11 cellular contexts compared by ENCODE assay signal in the genomic region with DNA sequence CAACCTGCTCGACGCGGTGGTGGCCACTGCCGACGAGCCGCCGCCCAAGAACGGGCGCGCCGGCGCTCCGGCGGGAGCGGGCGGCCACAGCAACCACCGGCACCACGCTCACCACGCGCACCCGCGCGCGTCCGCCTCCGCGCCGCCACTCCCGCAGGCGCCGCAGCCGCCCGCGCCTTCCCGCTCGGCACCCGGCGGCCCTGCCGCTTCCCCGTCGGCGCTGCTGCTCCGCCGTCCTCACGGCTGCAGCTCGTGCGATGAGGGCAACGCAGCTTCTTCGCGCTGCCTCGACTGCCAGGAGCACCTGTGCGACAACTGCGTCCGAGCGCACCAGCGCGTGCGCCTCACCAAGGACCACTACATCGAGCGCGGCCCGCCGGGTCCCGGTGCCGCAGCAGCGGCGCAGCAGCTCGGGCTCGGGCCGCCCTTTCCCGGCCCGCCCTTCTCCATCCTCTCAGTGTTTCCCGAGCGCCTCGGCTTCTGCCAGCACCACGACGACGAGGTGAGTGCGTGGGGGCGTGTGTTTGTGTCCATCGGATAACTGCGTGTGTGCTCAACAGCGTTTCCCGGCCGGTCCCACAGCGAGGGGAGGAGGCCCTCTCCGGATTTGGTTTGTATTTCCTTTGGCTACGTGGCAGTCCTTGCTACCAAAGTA. TPM values are rescaled to one million over a fixed set of nuclear protein-coding genes. Genes with fewer than 3 reads are reported as not detected.
DNase-seq lines count a peak whose midpoint lies in the region; ATAC-seq and TF ChIP-seq lines count a peak whose summit lies in the region.
"Had no signal": no experiment of that assay in that cellular context is flagged by ENCODE, and none has a peak within 500 bp of the region (broad histone marks: within the 10 kb centered on the region; RNA-seq: fewer than 3 reads in every experiment).

No MANE protein-coding gene starts in this region.

- peaks cover 25% of the 10 kb centered on the region for H3K23me2 ChIP-seq in H9 (ENCODE audit: insufficient read length, low read depth, low read length, poor library complexity, severe bottlenecking)

- H4K8ac ChIP-seq in H9 (replicated peaks; ENCODE audit: insufficient read length, low read depth, low read length): no peak overlapping the region

- in situ Hi-C loops in mammary epithelial cell (cut with MboI; ENCODE audit: low sequenced_read_pairs in 2 of 2): no loop called here

- dilution Hi-C loops in mammary epithelial cell (cut with HindIII; ENCODE audit: low sequenced_read_pairs): no loop called here

- H2BK5ac ChIP-seq in H9 (ENCODE audit: insufficient read length, low read length): no peak overlapping the region

- DNase-seq in CD1c-positive myeloid dendritic cell (ENCODE audit: extremely low spot score) (peak; percentile 28), H9 (no peak), mammary epithelial cell (no peak), natural killer cell (no peak), LoVo (ENCODE audit: low spot score) (no peak)
- DNase-seq in central memory CD4-positive, alpha-beta T cell: no peak
- DNase-seq: midbrain; stimulated activated naive CD4-positive, alpha-beta T cell treated with Interleukin-2 at 50 U/mL for 16 hours had no signal

- no peaks in the 10 kb centered on the region for H3K79me1 ChIP-seq in H9 (ENCODE audit: insufficient read depth, low read depth, low read length, poor library complexity, severe bottlenecking)

- H2AK5ac ChIP-seq in H9 (ENCODE audit: insufficient read length, low read length): no peak overlapping the region

- no peak overlapping the region for H3K4ac ChIP-seq in H9 (ENCODE audit: low read depth, low read length)

- no peak overlapping the region for H2BK12ac ChIP-seq in H9 (ENCODE audit: insufficient read length, low read depth, low read length)

- H3K36me3 Mint-ChIP-seq in H9 (ENCODE audit: insufficient read depth in 1 of 3, low read depth in 3 of 3) (peaks cover 54 to 59% (median 56%) of the 10 kb centered on the region in 3 experiments), natural killer cell (no peaks in the 10 kb centered on the region)

- H3K9me3 ChIP-seq in H9 (ENCODE audit: control insufficient read depth, low read depth, low read length) (no peaks in the 10 kb centered on the region), mammary epithelial cell (replicated peaks; ENCODE audit: insufficient read depth, low read length) (peaks cover 16% of the 10 kb centered on the region)

- H3T11ph ChIP-seq in H9 (ENCODE audit: low read length): no peak overlapping the region

- CTCF ChIA-PET in mammary epithelial cell (lab: Charles Lee; ENCODE audit: low non-redundant PET): no interaction called here

- no peak for ATAC-seq in natural killer cell
- no peak for ATAC-seq in GM18868 (IDR thresholded peaks at IDR 0.05; ENCODE audit: unreplicated experiment)
- ATAC-seq in HG03571 (IDR thresholded peaks at IDR 0.05; ENCODE audit: unreplicated experiment): no peak

- peak overlapping the region; percentile 33 for H3K14ac ChIP-seq in H9 (ENCODE audit: insufficient read depth, low read length)

- H3K36me3 ChIP-seq in mammary epithelial cell (ENCODE audit: insufficient read depth, low read length): no peaks in the 10 kb centered on the region

- H3K9ac ChIP-seq in H9 (ENCODE audit: extremely low read depth, insufficient read length, low read length) (peak overlapping the region; percentile 94), mammary epithelial cell (ENCODE audit: insufficient read depth, low read length) (no peak overlapping the region)

- peaks cover 6% of the 10 kb centered on the region; the same call in 1 of the 2 replicates for H3K4me1 ChIP-seq in H9 (ENCODE audit: insufficient read depth, low read length)
- H3K4me1 ChIP-seq in mammary epithelial cell (ENCODE audit: insufficient read depth, low read length): peaks cover 4% of the 10 kb centered on the region

- H2BK15ac ChIP-seq in H9 (ENCODE audit: low read depth, low read length): no peak overlapping the region

- H3K27ac Mint-ChIP-seq in H9 (peak overlapping the region; percentile 98 to 99 (median 98)), natural killer cell (no peak overlapping the region)

- no peak overlapping the region for H2BK20ac ChIP-seq in H9 (ENCODE audit: low read depth, low read length, poor library complexity, severe bottlenecking)

- intact Hi-C loops in mammary epithelial cell (cut with micrococcal nuclease): no loop called here
- intact Hi-C loops in natural killer cell (cut with micrococcal nuclease): no loop called here

- no peak overlapping the region for H2BK120ac ChIP-seq in H9 (ENCODE audit: low read depth, low read length, poor library complexity, severe bottlenecking)

- H3K27me3 Mint-ChIP-seq in H9 (ENCODE audit: low read depth) (peaks cover 3% of the 10 kb centered on the region; the same call in 1 of the 2 replicates), natural killer cell (ENCODE audit: low read depth in 2 of 2) (peaks cover 42 to 47% of the 10 kb centered on the region in 2 donors)

- peak overlapping the region; percentile 96 to 100 for H3K4me3 Mint-ChIP-seq in H9
- peak overlapping the region; percentile 42 for H3K4me3 Mint-ChIP-seq in natural killer cell

- H4K5ac ChIP-seq in H9 (ENCODE audit: insufficient read length, low read depth, low read length): no peak overlapping the region

- TF ChIP-seq CTCF in H9 (conservative IDR thresholded peaks at IDR 0.05) (no peak), mammary epithelial cell (conservative IDR thresholded peaks at IDR 0.05 in 1 of 2, IDR thresholded peaks at IDR 0.05 in 1 of 2; ENCODE audit: extremely low read depth in 1 of 2, insufficient read depth in 1 of 2, low read depth in 1 of 2, low read length in 2 of 2) (no peak), natural killer cell (IDR thresholded peaks at IDR 0.05) (no peak)

- H3K27me3 ChIP-seq in H9 (ENCODE audit: insufficient read depth, low read length): no peaks in the 10 kb centered on the region
- H3K27me3 ChIP-seq in mammary epithelial cell (ENCODE audit: insufficient read depth, low read length): peaks cover 68% of the 10 kb centered on the region

- H3K79me2 ChIP-seq in H9 (ENCODE audit: insufficient read depth, low read length) (peaks cover 72% of the 10 kb centered on the region), mammary epithelial cell (ENCODE audit: insufficient read depth, low read length) (no peaks in the 10 kb centered on the region)

- H2AFZ ChIP-seq in H9 (ENCODE audit: low read length) (no peak overlapping the region), mammary epithelial cell (ENCODE audit: low read depth, low read length) (peak overlapping the region; percentile 30)

- no peak overlapping the region for H3K4me3 ChIP-seq in mammary epithelial cell (replicated peaks in 1 of 3; ENCODE audit: insufficient read depth in 1 of 3, low read depth in 2 of 3, low read length in 3 of 3)

- peak overlapping the region; percentile 55 for H3K23ac ChIP-seq in H9 (ENCODE audit: insufficient read length, low read depth, low read length)

- BruUV-seq in mammary epithelial cell (replicated peaks; lab: Mats Ljungman, UMichigan): no TSS peak

- H3K9me3 Mint-ChIP-seq in H9: peaks cover 10 to 17% of the 10 kb centered on the region in 2 experiments; a peak in 4 of 5 replicates
- H3K9me3 Mint-ChIP-seq in natural killer cell: no peaks in the 10 kb centered on the region

- H4K20me1 ChIP-seq in H9 (ENCODE audit: control insufficient read depth, insufficient read depth, insufficient read length) (no peaks in the 10 kb centered on the region), mammary epithelial cell (ENCODE audit: insufficient read depth, low read length) (no peaks in the 10 kb centered on the region)

- H3K4me1 Mint-ChIP-seq in H9: peaks cover 46 to 49% of the 10 kb centered on the region in 2 experiments
- peaks cover 4 to 6% of the 10 kb centered on the region in 2 donors for H3K4me1 Mint-ChIP-seq in natural killer cell

- no peak overlapping the region for H3K18ac ChIP-seq in H9 (ENCODE audit: insufficient read length, low read depth, low read length)

- H3K4me2 ChIP-seq in H9 (ENCODE audit: insufficient read depth, insufficient read length, low read length) (peak overlapping the region; percentile 93), mammary epithelial cell (ENCODE audit: insufficient read depth, low read depth, low read length) (peak overlapping the region; percentile 15)

- no peak overlapping the region for H4K91ac ChIP-seq in H9 (ENCODE audit: insufficient read length, low read depth, low read length)

- H3K56ac ChIP-seq in H9 (ENCODE audit: insufficient read length, low read depth, low read length): no peak overlapping the region

- H3K27ac ChIP-seq in H9 (ENCODE audit: insufficient read length, low read depth, low read length) (no peak overlapping the region), mammary epithelial cell (ENCODE audit: insufficient read depth, low read depth, low read length) (no peak overlapping the region)

- no CpG with 5 or more reads among the region's 88 CpGs for WGBS in H9 (ENCODE audit: extremely low coverage, insufficient read length, low lambda C conversion rate)
- 21% methylated on average over 27 of the region's 88 CpGs for WGBS in mammary epithelial cell (ENCODE audit: low coverage, missing lambda C conversion rate)

RNA-seq across cellular contexts. Expression of a gene that starts 0.8 kb away (rescaled TPM):
- total RNA-seq in H9 (2021): 364 and 376 TPM in 2 replicates
- under 1 TPM in 1 of 2 donors, not detected in 1; under 0.01 TPM for total RNA-seq in mammary epithelial cell
- polyA plus RNA-seq in mammary epithelial cell: 0.01 TPM
- polyA minus RNA-seq in mammary epithelial cell: not detected
- total RNA-seq in natural killer cell: under 1 TPM in 1 of 3 donors, not detected in 2; 0.05 TPM
- total RNA-seq: aorta had no signal
- polyA plus RNA-seq: aorta had no signal

Comparison
In these comparisons a context has a peak if more than half of its experiments do, and no peak if none do; other contexts are left out.
1. H3K27ac Mint-ChIP-seq: peak in H9 (3 of 3); none in natural killer cell (0 of 2).
2. RNA of a gene that starts 0.8 kb away (total RNA-seq): 364 to 376 TPM in H9; 0.05 TPM in natural killer cell and under 0.01 TPM in mammary epithelial cell; every median in the first group is over 100 times any median in the second.